ENCODE assay signal across 1 cellular context in genomic region chr17:56914641-56915263, GRCh38.
TF ChIP-seq lines count a peak whose summit lies in the region.

No MANE protein-coding gene starts in this region.

TF ChIP-seq in HepG2, 621 proteins besides CTCF, POLR2A, EP300 and RAD21 (continued from another document):
- 0 out of 2 replicates have a peak, but pooled peaks have one; percentile 1 for TF ChIP-seq HNF1A (IDR thresholded peaks at IDR 0.05; ENCODE audit: low read depth)
- no peak for TF ChIP-seq HNF1A (CRISPR knock-in tag; IDR thresholded peaks at IDR 0.05; ENCODE audit: borderline replicate concordance)
- peak; percentile 14 for TF ChIP-seq PHF5A (CRISPR knock-in tag; IDR thresholded peaks at IDR 0.05; ENCODE audit: low read depth, unreplicated experiment)
- no peak for TF ChIP-seq MXD3 (CRISPR knock-in tag; IDR thresholded peaks at IDR 0.05)
- no peak for TF ChIP-seq ZBTB7A (CRISPR knock-in tag; IDR thresholded peaks at IDR 0.05)
- no peak for TF ChIP-seq YEATS2 (CRISPR knock-in tag; IDR thresholded peaks at IDR 0.05; ENCODE audit: borderline replicate concordance)
